ENCODE assay signal across 8 cellular contexts in the genomic region with DNA sequence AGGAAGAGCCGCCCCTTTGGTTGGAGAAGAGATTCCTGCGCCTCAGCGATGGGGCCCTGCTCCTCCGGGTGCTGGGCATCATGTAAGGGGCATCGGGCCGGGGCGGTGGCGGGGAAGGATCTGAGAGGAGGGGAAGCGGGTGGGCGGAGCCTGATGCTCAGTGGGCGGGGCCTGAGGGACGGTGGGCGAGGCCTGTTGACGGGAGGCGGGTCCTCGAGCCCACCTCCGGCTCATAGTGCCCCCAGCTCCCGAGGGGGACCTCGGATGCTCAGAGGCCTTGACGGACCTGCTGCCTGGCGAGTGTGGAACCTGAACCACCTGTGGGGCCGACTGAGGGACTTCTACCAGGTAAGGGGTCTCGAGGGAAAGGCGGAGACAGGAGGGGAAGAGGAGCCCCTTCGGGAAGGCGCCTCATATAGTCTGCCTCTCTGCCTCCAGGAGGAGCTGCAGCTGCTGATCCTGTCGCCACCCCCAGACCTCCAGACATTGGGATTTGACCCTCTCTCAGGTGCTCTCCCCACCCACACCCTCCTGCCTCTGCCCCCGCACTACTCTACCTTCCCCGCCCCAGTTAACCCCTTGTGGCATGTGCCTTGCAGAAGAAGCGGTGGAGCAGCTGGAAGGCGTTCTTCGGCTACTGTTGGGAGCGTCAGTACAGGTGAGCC. TPM values are rescaled to one million over a fixed set of nuclear protein-coding genes. Genes with fewer than 3 reads are reported as not detected.
DNase-seq lines count a peak whose midpoint lies in the region; ATAC-seq and TF ChIP-seq lines count a peak whose summit lies in the region.

No MANE protein-coding gene starts in this region.

- no peak for DNase-seq in NT2/D1 (ENCODE audit: low read depth, low spot score)
- peak; percentile 92 for DNase-seq in activated effector memory CD4-positive, alpha-beta T cell treated with anti-CD3 and anti-CD28 coated beads, Interleukin-2, amount 50 U/mL, for 16 hours
- no peak for DNase-seq in kidney epithelial cell (ENCODE audit: low read depth)
- peak; percentile 68 to 71 for DNase-seq in stimulated activated CD8-positive, alpha-beta memory T cell treated with anti-CD3 and anti-CD28 coated beads, Interleukin-7, amount 100 ng/mL, for 1 hour (ENCODE audit: low read depth in 2 of 2)
- DNase-seq in foreskin keratinocyte = no peak
- DNase-seq in NCI-H2081 treated with DMSO at 0.1 percent for 48 hours (lab: John Stamatoyannopoulos, UW) = no peak
- DNase-seq in OCI-M1 (lab: John Stamatoyannopoulos, UW) = no peak

- TF ChIP-seq CTCF in kidney epithelial cell (IDR thresholded peaks at IDR 0.05; ENCODE audit: insufficient read depth, low read length, poor library complexity, severe bottlenecking) (peak; percentile 26), foreskin keratinocyte (conservative IDR thresholded peaks at IDR 0.05) (no peak)

- H3K9me3 ChIP-seq in NT2/D1 (ENCODE audit: insufficient read depth, low read length) = no peaks in the 10 kb centered on the region

- H3K9ac ChIP-seq in NT2/D1 (ENCODE audit: insufficient read length, low read depth) = peak overlapping the region; percentile 50

- H3K27ac ChIP-seq in foreskin keratinocyte = no peak overlapping the region

- H3K4me1 ChIP-seq in NT2/D1 (ENCODE audit: insufficient read depth, insufficient read length) (peaks cover 23% of the 10 kb centered on the region), foreskin keratinocyte (peaks cover 2% of the 10 kb centered on the region)

- H3K27me3 ChIP-seq in NT2/D1 (ENCODE audit: insufficient read depth, insufficient read length) = peaks cover 7% of the 10 kb centered on the region
- peaks cover 5% of the 10 kb centered on the region for H3K27me3 ChIP-seq in kidney epithelial cell (ENCODE audit: control insufficient read depth, insufficient read depth, low read length)
- no peaks in the 10 kb centered on the region for H3K27me3 ChIP-seq in foreskin keratinocyte

- H3K4me3 ChIP-seq in NT2/D1 (ENCODE audit: insufficient read length, low read depth) = peak overlapping the region; percentile 34
- H3K4me3 ChIP-seq in kidney epithelial cell (ENCODE audit: low read depth, low read length) = no peak overlapping the region

- peak; percentile 48 for ATAC-seq in GM21390 (IDR thresholded peaks at IDR 0.05; ENCODE audit: unreplicated experiment)
- no peak for ATAC-seq in foreskin keratinocyte

- no peaks in the 10 kb centered on the region for H3K36me3 ChIP-seq in NT2/D1 (ENCODE audit: insufficient read depth, insufficient read length, low read length)
- no peaks in the 10 kb centered on the region for H3K36me3 ChIP-seq in kidney epithelial cell (ENCODE audit: control insufficient read depth, insufficient read depth, low read length)

RNA-seq across cellular contexts. Expression of a gene that starts 0.8 kb away (rescaled TPM):
- total RNA-seq in kidney epithelial cell = 1.3 and 2.3 TPM in 2 replicates
- 4.9 and 7.6 TPM in 2 replicates for total RNA-seq in foreskin keratinocyte
- polyA plus RNA-seq in foreskin keratinocyte = 5.3 and 8.9 TPM in 2 replicates

RNA-seq across cellular contexts. Expression of a gene that starts 18.2 kb away (rescaled TPM):
- total RNA-seq in kidney epithelial cell = 35.7 and 43.0 TPM in 2 replicates
- total RNA-seq in foreskin keratinocyte = 86.1 and 87.6 TPM in 2 replicates
- 69.4 and 74.6 TPM in 2 replicates for polyA plus RNA-seq in foreskin keratinocyte

RNA-seq across cellular contexts. Expression of a gene that starts 22.9 kb away (rescaled TPM):
- 489 and 562 TPM in 2 replicates for total RNA-seq in kidney epithelial cell
- 399 and 407 TPM in 2 replicates for total RNA-seq in foreskin keratinocyte
- polyA plus RNA-seq in foreskin keratinocyte = 685 and 769 TPM in 2 replicates

RNA-seq across cellular contexts. Expression of a gene that starts 23.4 kb away (rescaled TPM):
- total RNA-seq in kidney epithelial cell = 307 and 366 TPM in 2 replicates
- 386 and 447 TPM in 2 replicates for total RNA-seq in foreskin keratinocyte
- polyA plus RNA-seq in foreskin keratinocyte = 422 and 522 TPM in 2 replicates

RNA-seq across cellular contexts. Expression of a gene that starts 35.5 kb away (rescaled TPM):
- total RNA-seq in kidney epithelial cell (54.3 and 58.8 TPM in 2 replicates), foreskin keratinocyte (49.1 and 50.9 TPM in 2 replicates)
- polyA plus RNA-seq in foreskin keratinocyte = 46.1 and 49.9 TPM in 2 replicates

Comparison
In these comparisons a context has a peak if more than half of its experiments do, and no peak if none do; other contexts are left out.
1. DNase-seq: peak in activated effector memory CD4-positive, alpha-beta T cell treated with anti-CD3 and anti-CD28 coated beads, Interleukin-2, amount 50 U/mL, for 16 hours (single experiment) and stimulated activated CD8-positive, alpha-beta memory T cell treated with anti-CD3 and anti-CD28 coated beads, Interleukin-7, amount 100 ng/mL, for 1 hour (2 of 2); none in NT2/D1 (single experiment), kidney epithelial cell (single experiment), foreskin keratinocyte (0 of 2), NCI-H2081 treated with DMSO at 0.1 percent for 48 hours (single experiment) and OCI-M1 (single experiment).